In genomic region chr1:163191301-163191700, GRCh38 we compare ENCODE assay signal across 29 cellular contexts. TPM values are rescaled to one million over a fixed set of nuclear protein-coding genes. Genes with fewer than 3 reads are reported as not detected.
DNase-seq lines count a peak whose midpoint lies in the region; ATAC-seq, FAIRE-seq and TF ChIP-seq lines count a peak whose summit lies in the region.
"Had no signal": no experiment of that assay in that cellular context is flagged by ENCODE, and none has a peak within 500 bp of the region (broad histone marks: within the 10 kb centered on the region; RNA-seq: fewer than 3 reads in every experiment).

No MANE protein-coding gene starts in this region.

- FAIRE-seq in GM12878 (lab: Jason Lieb, UNC) = no peak
- FAIRE-seq: GM18507, GM19239, H1 had no signal

- H3K4me2 ChIP-seq in GM12878 (ENCODE audit: control insufficient read depth, insufficient read depth) = peak overlapping the region; percentile 25
- H3K4me2 ChIP-seq: KMS-11 had no signal

- no TSS peak for BruUV-seq in GM12878 (replicated peaks; lab: Mats Ljungman, UMichigan)

- no peak overlapping the region for H2AFZ ChIP-seq in GM12878 (ENCODE audit: control insufficient read depth, low read depth, low read length)

- no peaks in the 10 kb centered on the region for H3K9me3 ChIP-seq in GM12878 (replicated peaks; ENCODE audit: control insufficient read depth, insufficient read depth, low read length)
- H3K9me3 ChIP-seq: left lung, sigmoid colon, tibial artery had no signal

- RAD21 ChIA-PET in GM12878 (lab: Charles Lee; ENCODE audit: unreplicated experiment) = no interaction called here

- H3K9ac ChIP-seq in GM12878 (ENCODE audit: control insufficient read depth, insufficient read depth, low read length) = no peak overlapping the region
- H3K9ac ChIP-seq: KMS-11 had no signal

- H4K20me1 ChIP-seq in GM12878 (ENCODE audit: control insufficient read depth, insufficient read depth) = no peaks in the 10 kb centered on the region; the same call in 1 of the 2 replicates

- no peaks in the 10 kb centered on the region for H3K36me3 ChIP-seq in GM12878 (ENCODE audit: control insufficient read depth in 2 of 2, insufficient read depth in 2 of 2, low read length in 1 of 2)
- H3K36me3 ChIP-seq: left lung, sigmoid colon, tibial artery had no signal

- DNase-seq in GM12878 (ENCODE audit: low read depth, low spot score) = peak; percentile 9
- no peak for DNase-seq in caudate nucleus (lab: John Stamatoyannopoulos, UW)
- no peak for DNase-seq in NCI-H82 (lab: John Stamatoyannopoulos, UW)
- DNase-seq: activated CD8-positive, alpha-beta T cell treated with anti-CD3 and anti-CD28 coated beads for 36 hours; activated naive CD4-positive, alpha-beta T cell treated with anti-CD3 and anti-CD28 coated beads for 36 hours; activated T-cell treated with anti-CD3 and anti-CD28 coated beads, Interleukin-2, amount 50 U/mL, for 24 hours; aorta; cerebellar nuclear complex; DMS79 treated with DMSO at 0.1 percent for 48 hours; effector memory CD8-positive, alpha-beta T cell; left lung; NCI-H1105; NCI-H2107; NCI-H510A; PC-3; posterior cingulate gyrus; sigmoid colon; stimulated activated naive CD4-positive, alpha-beta T cell; T1000; tibial artery had no signal

- no peak for TF ChIP-seq CTCF in GM12878 (IDR thresholded peaks at IDR 0.05 in 2 of 3, conservative IDR thresholded peaks at IDR 0.05 in 1 of 3; ENCODE audit: control insufficient read depth in 2 of 3, extremely low read depth in 1 of 3, insufficient read depth in 1 of 3, low read depth in 3 of 3, low read length in 3 of 3)

- SMC1A ChIA-PET in GM12878 (lab: Charles Lee; ENCODE audit: uncharacterized antibody, unreplicated experiment) = no interaction called here

- no peak for TF ChIP-seq RAD21 in GM12878 (IDR thresholded peaks at IDR 0.05; ENCODE audit: insufficient read depth, low read depth, low read length)

- no peak overlapping the region for H3K4me3 ChIP-seq in GM12878
- H3K4me3 ChIP-seq: left lung, sigmoid colon, tibial artery had no signal

- CTCF ChIA-PET in GM12878 (lab: Yijun Ruan, JAX) = interaction anchor here (0.9 to 1.1 kb wide), 2 partner anchors 9 to 124 kb away, joined by 3 read pairs; no protein-coding TSS in a partner anchor

- intact Hi-C loops in GM12878 (cut with micrococcal nuclease; ENCODE audit: unreplicated experiment) = loop anchor here (5.0 kb wide), 1 partner anchor 121 kb away; no protein-coding TSS in a partner anchor

- H3K27me3 ChIP-seq in GM12878 (replicated peaks in 1 of 2; ENCODE audit: control insufficient read depth in 2 of 2, insufficient read depth in 2 of 2, low read length in 1 of 2) = no peaks in the 10 kb centered on the region
- H3K27me3 ChIP-seq: left lung, sigmoid colon, tibial artery had no signal

- H3K4me1 ChIP-seq in GM12878 (ENCODE audit: control insufficient read depth, insufficient read depth, low read length) = no peaks in the 10 kb centered on the region
- H3K4me1 ChIP-seq: left lung had no signal

- POLR2A ChIA-PET in GM12878 (lab: Charles Lee) = no interaction called here

- TF ChIP-seq EP300 in GM12878 (IDR thresholded peaks at IDR 0.05; ENCODE audit: borderline replicate concordance in 1 of 2, control insufficient read depth in 1 of 2, low read depth in 2 of 2, low read length in 2 of 2) = no peak

- no peak for TF ChIP-seq POLR2A in GM12878 (IDR thresholded peaks at IDR 0.05; ENCODE audit: low read depth, low read length)

- no peaks in the 10 kb centered on the region for H3K79me2 ChIP-seq in GM12878 (ENCODE audit: control insufficient read depth, insufficient read depth, low read length)

- in situ Hi-C loops in GM12878 (cut with MboI) = no loop called here

- ATAC-seq in GM18868 (IDR thresholded peaks at IDR 0.05; ENCODE audit: unreplicated experiment) (peak; percentile 83), GM21526 (IDR thresholded peaks at IDR 0.05; ENCODE audit: low FRiP score, unreplicated experiment) (peak; percentile 91), HG03378 (IDR thresholded peaks at IDR 0.05; ENCODE audit: unreplicated experiment) (peak; percentile 80), GM12878 (peak; percentile 77), GM18907 (IDR thresholded peaks at IDR 0.05; ENCODE audit: unreplicated experiment) (no peak)
- ATAC-seq: activated CD8-positive, alpha-beta T cell treated with anti-CD3 and anti-CD28 coated beads for 36 hours; effector memory CD8-positive, alpha-beta T cell; left lung; PC-3 had no signal

- no peak overlapping the region for H3K27ac ChIP-seq in GM12878 (ENCODE audit: control insufficient read depth, insufficient read depth)
- no peak overlapping the region for H3K27ac ChIP-seq in caudate nucleus (ENCODE audit: low read depth, low read length)
- H3K27ac ChIP-seq: KMS-11, left lung, sigmoid colon had no signal

- 0% methylated on average over 1 of the region's 1 CpG for WGBS in GM12878 (ENCODE audit: insufficient coverage, insufficient replicate concordance, low lambda C conversion rate, missing lambda C conversion rate)

TF ChIP-seq in GM12878, 131 proteins besides CTCF, POLR2A, EP300 and RAD21 (continues in another document):
- TF ChIP-seq RAD51 (IDR thresholded peaks at IDR 0.05) (no peak), POLR2AphosphoS2 (IDR thresholded peaks at IDR 0.05; ENCODE audit: low read depth, low read length) (no peak), RFX5 (IDR thresholded peaks at IDR 0.05; ENCODE audit: low read depth, low read length) (no peak), PRDM15 (CRISPR knock-in tag; IDR thresholded peaks at IDR 0.05) (no peak), ATF2 (IDR thresholded peaks at IDR 0.05; ENCODE audit: low read length) (no peak), SRF (IDR thresholded peaks at IDR 0.05; ENCODE audit: low read depth in 2 of 2, low read length in 2 of 2) (no peak), SP1 (IDR thresholded peaks at IDR 0.05; ENCODE audit: low read depth, low read length) (no peak), MYC (IDR thresholded peaks at IDR 0.05; ENCODE audit: insufficient read depth, insufficient read length, insufficient replicate concordance, low read length, severe bottlenecking) (no peak), ATF7 (IDR thresholded peaks at IDR 0.05; ENCODE audit: low read depth) (no peak), SPI1 (IDR thresholded peaks at IDR 0.05; ENCODE audit: borderline replicate concordance, insufficient read depth, low read depth, low read length) (peak; percentile 73; the same call in 1 of the 2 replicates)

RNA-seq across cellular contexts. Expression of gene RGS5, which starts 11.4 kb away (rescaled TPM):
- total RNA-seq in GM12878 (2013; cell fraction: nucleolus; rRNA removed) = 9.9 and 10.5 TPM in 2 replicates
- total RNA-seq in GM12878 (2014; rRNA removed) (2.8 and 3.1 TPM in 2 replicates), GM12878 (2014; rRNA removed; fragmentation: Illumina TruSeq; extraction: Trizol) (2.1 and 3.1 TPM in 2 replicates), GM12878 (2021) (2.8 TPM in 2 replicates)
- 0.55 TPM for polyA plus RNA-seq in GM12878 (2011; ENCODE audit: low read depth)
- polyA plus RNA-seq in GM12878 (2011; rRNA removed) (7.4 and 11.6 TPM in 2 replicates), GM12878 (2014; fragmentation: Illumina TruSeq; extraction: Trizol) (3.2 and 7.3 TPM in 2 replicates), GM12878 (2014; fragmentation: Nextera tagmentation; extraction: Ambion mirVana) (1 to 10 TPM in 1 of 2 experiments, under 1 TPM in 1; 0.63 to 2.0 TPM), GM12878 (2014; rRNA removed) (3.1 and 4.6 TPM in 2 replicates), GM12878 (2016; fragmentation: Nextera tagmentation; extraction: Ambion mirVana) (1 to 10 TPM; 1.4 to 3.3 TPM)
- 2.6 and 3.3 TPM in 2 replicates for polyA plus RNA-seq in GM12878 (2011; cell fraction: cytosol; rRNA removed)
- polyA plus RNA-seq in GM12878 (2011; cell fraction: nucleus; rRNA removed) = 6.5 TPM in 2 replicates
- polyA plus RNA-seq in GM12878 (2012) = 1.7 and 2.7 TPM in 2 replicates
- polyA minus RNA-seq in GM12878 (2011; rRNA and poly(A)+ RNA removed) = 5.2 and 5.6 TPM in 2 replicates
- 1.7 TPM in 1 of 2 replicates, not detected in the other for polyA minus RNA-seq in GM12878 (2011; cell fraction: cytosol; rRNA and poly(A)+ RNA removed)
- polyA minus RNA-seq in GM12878 (2011; cell fraction: nucleus; rRNA and poly(A)+ RNA removed) = 3.8 and 8.3 TPM in 2 replicates
- total RNA-seq: HT-29 had no signal
